ENCODE assay signal across 28 cellular contexts in genomic region chr9:137193771-137194170, GRCh38. TPM values are rescaled to one million over a fixed set of nuclear protein-coding genes. Genes with fewer than 3 reads are reported as not detected.
A peak's percentile ranks its signal among the peaks of the same experiment; 100 is the strongest.
DNase-seq lines count a peak whose midpoint lies in the region; ATAC-seq and TF ChIP-seq lines count a peak whose summit lies in the region.
"Had no signal": no experiment of that assay in that cellular context is flagged by ENCODE, and none has a peak within 500 bp of the region (broad histone marks: within the 10 kb centered on the region; RNA-seq: fewer than 3 reads in every experiment).

No MANE protein-coding gene starts in this region.

- DNase-seq in heart right ventricle (no peak), right cardiac atrium (no peak), RWPE1 (ENCODE audit: low spot score) (no peak), esophagus squamous epithelium (lab: John Stamatoyannopoulos, UW) (no peak), transverse colon (no peak), SIG-M5 (lab: John Stamatoyannopoulos, UW) (no peak), SK-N-DZ (ENCODE audit: low spot score) (no peak)
- DNase-seq in activated CD4-positive, alpha-beta T cell treated with anti-CD3 and anti-CD28 coated beads for 48 hours: no peak
- DNase-seq: activated CD4-positive, alpha-beta T cell treated with anti-CD3 and anti-CD28 coated beads, Interleukin-2, amount 50 U/mL, for 4 hours; activated CD8-positive, alpha-beta memory T cell treated with anti-CD3 and anti-CD28 coated beads, Interleukin-2, amount 10 ng/mL, durations not matched to agents 7 days and 5 days; activated T-cell treated with anti-CD3 and anti-CD28 coated beads, Interleukin-2, amount 50 U/mL, for 48 hours; AML-193; CD8-positive, alpha-beta memory T cell; cerebellar nuclear complex; DMS153; H9; Karpas-422; mammary epithelial cell; NCI-H1417 treated with DMSO at 0.1 percent for 48 hours; NCI-H2081 treated with DMSO at 0.1 percent for 48 hours; NCI-H446 treated with DMSO at 0.1 percent for 48 hours; NCI-H774; stimulated activated naive CD4-positive, alpha-beta T cell; T-cell; testis had no signal

- intact Hi-C loops in heart right ventricle (cut with DNase I) (loop anchor here in 1 of 10 donors (5.0 kb wide), 1 partner anchor 34 kb away; the partner anchor contains the start of genes CYSRT1 and RNF224), right cardiac atrium (cut with DNase I) (no loop called here), esophagus squamous epithelium (cut with DNase I) (no loop called here), transverse colon (cut with DNase I; ENCODE audit: low total_unique reads) (no loop called here)

- CTCF ChIA-PET in RWPE1 (lab: Yijun Ruan, JAX): interaction anchor here (0.7 to 2.2 kb wide), 6 partner anchors 17 to 148 kb away, joined by 3 to 12 read pairs (median 4); partner anchors contain the start of genes NPDC1 and RNF224

- H3K4me3 ChIP-seq in heart right ventricle (peak overlapping the region in 3 of 10 donors; percentile 5 to 30 (median 16)), right cardiac atrium (ENCODE audit: low read length) (no peak overlapping the region), esophagus squamous epithelium (no peak overlapping the region), transverse colon (no peak overlapping the region)
- H3K4me3 ChIP-seq: GM12878, smooth muscle cell, testis had no signal

- H3K9me3 ChIP-seq in heart right ventricle (no peaks in the 10 kb centered on the region), right cardiac atrium (ENCODE audit: control insufficient read depth, low read length) (no peaks in the 10 kb centered on the region), esophagus squamous epithelium (no peaks in the 10 kb centered on the region), transverse colon (no peaks in the 10 kb centered on the region)
- H3K9me3 ChIP-seq: testis had no signal

- peaks cover 0 to 30% (median 16%) of the 10 kb centered on the region in 9 donors for H3K36me3 ChIP-seq in heart right ventricle
- H3K36me3 ChIP-seq in esophagus squamous epithelium: peaks cover 12 to 41% (median 15%) of the 10 kb centered on the region in 3 donors
- H3K36me3 ChIP-seq in transverse colon: no peaks in the 10 kb centered on the region

- TF ChIP-seq POLR2A in esophagus squamous epithelium (IDR thresholded peaks at IDR 0.05) (no peak), transverse colon (IDR thresholded peaks at IDR 0.05) (no peak)

- TF ChIP-seq CTCF in heart right ventricle (IDR thresholded peaks at IDR 0.05) (no peak), RWPE1 (conservative IDR thresholded peaks at IDR 0.05; ENCODE audit: low read depth) (no peak), esophagus squamous epithelium (IDR thresholded peaks at IDR 0.05) (no peak), transverse colon (IDR thresholded peaks at IDR 0.05) (no peak)

- POLR2A ChIA-PET in RWPE1 (lab: Yijun Ruan, JAX; ENCODE audit: low non-redundant PET): no interaction called here

- in situ Hi-C loops in transverse colon (cut with MboI; ENCODE audit: low pct_ligation_motif_present in 1 of 4, low pct_unique_long_range_greater_than_20kb in 1 of 4, low sequenced_read_pairs in 3 of 4): no loop called here

- ATAC-seq in heart right ventricle (no peak), right cardiac atrium (no peak)
- ATAC-seq: activated CD8-positive, alpha-beta memory T cell treated with anti-CD3 and anti-CD28 coated beads, Interleukin-2, amount 10 ng/mL, durations not matched to agents 7 days and 5 days; GM12878; left colon; T-cell had no signal

- H3K27ac ChIP-seq in heart right ventricle: peak overlapping the region in 9 of 10 donors; percentile 9 to 83 (median 74)
- H3K27ac ChIP-seq in right cardiac atrium (ENCODE audit: low read length): no peak overlapping the region
- H3K27ac ChIP-seq in RWPE1: peak overlapping the region; percentile 99
- H3K27ac ChIP-seq in esophagus squamous epithelium: peak overlapping the region in 3 of 4 donors; percentile 74 to 87 (median 86)
- peak overlapping the region; percentile 82 to 90 (median 88) for H3K27ac ChIP-seq in transverse colon
- H3K27ac ChIP-seq: testis had no signal

- no peak for TF ChIP-seq EP300 in transverse colon (IDR thresholded peaks at IDR 0.05; ENCODE audit: low read depth)

- H3K27me3 ChIP-seq in heart right ventricle (no peaks in the 10 kb centered on the region), right cardiac atrium (ENCODE audit: control insufficient read depth, insufficient read depth) (no peaks in the 10 kb centered on the region), esophagus squamous epithelium (no peaks in the 10 kb centered on the region), transverse colon (no peaks in the 10 kb centered on the region)
- H3K27me3 ChIP-seq: testis had no signal

- H3K4me1 ChIP-seq in heart right ventricle (peaks cover 31 to 86% (median 59%) of the 10 kb centered on the region in 9 donors), right cardiac atrium (ENCODE audit: control insufficient read depth, insufficient read depth, low read length) (peaks cover 4% of the 10 kb centered on the region), esophagus squamous epithelium (peaks cover 61 to 88% (median 63%) of the 10 kb centered on the region in 3 donors), transverse colon (peaks cover 20 to 70% (median 63%) of the 10 kb centered on the region in 4 donors)

- 74 to 84% methylated on average over 12 to 14 of the region's 14 CpGs for WGBS in heart right ventricle, 2 donors
- 90% methylated on average over 14 of the region's 14 CpGs for WGBS in right cardiac atrium
- WGBS in esophagus squamous epithelium, 2 donors: 60 to 84% methylated on average over 1 to 5 of the region's 14 CpGs
- WGBS in transverse colon (ENCODE audit: low coverage in 1 of 2), 2 donors: 80 to 87% methylated on average over 3 to 13 of the region's 14 CpGs

RNA-seq across cellular contexts. Expression of gene SSNA1, which starts 5.3 kb away (rescaled TPM):
- total RNA-seq in heart right ventricle (10 to 100 TPM; 47.3 to 73.5 (median 56.7) TPM), right cardiac atrium (10 to 100 TPM; 43.2 to 57.8 (median 48.3) TPM), esophagus squamous epithelium (100 to 1,000 TPM in 2 of 4 donors, 10 to 100 TPM in 2; 67.1 to 124 (median 96.7) TPM), transverse colon (100 to 1,000 TPM in 2 of 4 donors, 10 to 100 TPM in 2; 93.5 to 104 (median 99.8) TPM)
- polyA plus RNA-seq in heart right ventricle (100 to 1,000 TPM; 146 to 168 TPM), right cardiac atrium (86.4 TPM)
- 140 and 167 TPM in 2 replicates for polyA plus RNA-seq in SK-N-DZ (2014; cell fraction: cytosol; rRNA removed)
- polyA plus RNA-seq in SK-N-DZ (2014; cell fraction: nucleus; rRNA removed): 104 and 182 TPM in 2 replicates

RNA-seq across cellular contexts. Expression of gene ANAPC2, which starts 5.4 kb away (rescaled TPM):
- total RNA-seq in heart right ventricle (10 to 100 TPM; 24.6 to 44.8 (median 27.7) TPM), right cardiac atrium (10 to 100 TPM; 31.9 to 45.7 (median 37.4) TPM), esophagus squamous epithelium (10 to 100 TPM; 14.0 to 34.1 (median 25.1) TPM), transverse colon (100 to 1,000 TPM in 2 of 4 donors, 10 to 100 TPM in 2; 37.0 to 176 (median 70.3) TPM)
- polyA plus RNA-seq in heart right ventricle (10 to 100 TPM; 23.7 to 69.6 TPM), right cardiac atrium (26.6 TPM)
- polyA plus RNA-seq in SK-N-DZ (2014; cell fraction: cytosol; rRNA removed): 24.6 and 28.9 TPM in 2 replicates
- 136 and 192 TPM in 2 replicates for polyA plus RNA-seq in SK-N-DZ (2014; cell fraction: nucleus; rRNA removed)

RNA-seq across cellular contexts. Expression of gene TPRN, which starts 6.8 kb away (rescaled TPM):
- total RNA-seq in heart right ventricle: 10 to 100 TPM; 10.2 to 31.5 (median 21.7) TPM
- polyA plus RNA-seq in heart right ventricle: 10 to 100 TPM; 12.0 to 14.5 TPM
- 10 to 100 TPM in 1 of 4 donors, 1 to 10 TPM in 3; 5.4 to 13.9 (median 8.9) TPM for total RNA-seq in right cardiac atrium
- polyA plus RNA-seq in right cardiac atrium: 4.8 TPM
- total RNA-seq in esophagus squamous epithelium: 10 to 100 TPM; 13.0 to 34.2 (median 15.8) TPM
- total RNA-seq in transverse colon: 100 to 1,000 TPM in 2 of 4 donors, 10 to 100 TPM in 2; 76.2 to 228 (median 117) TPM
- polyA plus RNA-seq in SK-N-DZ (2014; cell fraction: cytosol; rRNA removed): 11.1 and 13.8 TPM in 2 replicates
- 23.1 and 27.1 TPM in 2 replicates for polyA plus RNA-seq in SK-N-DZ (2014; cell fraction: nucleus; rRNA removed)

RNA-seq across cellular contexts. Expression of gene TMEM203, which starts 11.7 kb away (rescaled TPM):
- 10 to 100 TPM; 36.4 to 46.2 (median 41.7) TPM for total RNA-seq in heart right ventricle
- 10 to 100 TPM; 39.4 to 51.2 TPM for polyA plus RNA-seq in heart right ventricle
- 10 to 100 TPM; 28.9 to 41.3 (median 39.9) TPM for total RNA-seq in right cardiac atrium
- 47.5 TPM for polyA plus RNA-seq in right cardiac atrium
- total RNA-seq in esophagus squamous epithelium: 10 to 100 TPM; 19.4 to 29.6 (median 25.4) TPM
- total RNA-seq in transverse colon: 10 to 100 TPM; 18.9 to 42.1 (median 28.7) TPM
- polyA plus RNA-seq in SK-N-DZ (2014; cell fraction: cytosol; rRNA removed): 53.2 and 54.5 TPM in 2 replicates
- 25.2 and 38.1 TPM in 2 replicates for polyA plus RNA-seq in SK-N-DZ (2014; cell fraction: nucleus; rRNA removed)

RNA-seq across cellular contexts. Expression of gene NDOR1, which starts 11.7 kb away (rescaled TPM):
- total RNA-seq in heart right ventricle (10 to 100 TPM in 1 of 10 donors, 1 to 10 TPM in 9; 4.6 to 10.1 (median 5.4) TPM), right cardiac atrium (1 to 10 TPM; 5.1 to 7.9 (median 5.9) TPM), esophagus squamous epithelium (10 to 100 TPM in 1 of 4 donors, 1 to 10 TPM in 3; 5.3 to 11.2 (median 7.7) TPM), transverse colon (10 to 100 TPM; 14.3 to 47.5 (median 22.0) TPM)
- polyA plus RNA-seq in heart right ventricle (10 to 100 TPM in 1 of 2 donors, 1 to 10 TPM in 1; 6.5 to 10.6 TPM), right cardiac atrium (5.2 TPM)
- polyA plus RNA-seq in SK-N-DZ (2014; cell fraction: cytosol; rRNA removed): 11.7 and 19.0 TPM in 2 replicates
- polyA plus RNA-seq in SK-N-DZ (2014; cell fraction: nucleus; rRNA removed): 89.6 and 124 TPM in 2 replicates
